In genomic region chr6:108622601-108623335, GRCh38 we compare ENCODE assay signal across 10 cellular contexts.
DNase-seq lines count a peak whose midpoint lies in the region; ATAC-seq and TF ChIP-seq lines count a peak whose summit lies in the region.
"Had no signal": no experiment of that assay in that cellular context is flagged by ENCODE, and none has a peak within 500 bp of the region (broad histone marks: within the 10 kb centered on the region; RNA-seq: fewer than 3 reads in every experiment).

No MANE protein-coding gene starts in this region.

- H3K4me3 ChIP-seq in AG04449 (ENCODE audit: low read depth, low read length) = peak overlapping the region; percentile 38
- no peak overlapping the region for H3K4me3 ChIP-seq in NB4 (ENCODE audit: low read depth, low read length)

- TF ChIP-seq POLR2A in NB4 (IDR thresholded peaks at IDR 0.05; ENCODE audit: extremely low read depth, insufficient read length) = no peak

- no peak for ATAC-seq in GM18907 (IDR thresholded peaks at IDR 0.05; ENCODE audit: unreplicated experiment)
- ATAC-seq in HG03135 (IDR thresholded peaks at IDR 0.05; ENCODE audit: unreplicated experiment) = no peak
- no peak for ATAC-seq in GM21381 (IDR thresholded peaks at IDR 0.05; ENCODE audit: unreplicated experiment)

- DNase-seq in AG04449 (ENCODE audit: low read depth, low spot score) (peak; percentile 87), NB4 (ENCODE audit: low read depth) (peak; percentile 90), dedifferentiated amniotic fluid mesenchymal stem cell (ENCODE audit: extremely low spot score) (peak; percentile 87), mucosa of gallbladder (ENCODE audit: low spot score) (peak; percentile 36), ecto neural progenitor cell (ENCODE audit: low spot score) (no peak)
- DNase-seq: activated B cell treated with CpG ODN at 0.5 μM for 24 hours, Calu3 had no signal

- POLR2A ChIA-PET in AG04449 (lab: Yijun Ruan, JAX) = interaction anchor here (1.6 kb wide), 1 partner anchor 63 kb away, joined by 5 read pairs; the partner anchor contains the start of gene FOXO3

- TF ChIP-seq CTCF in AG04449 (IDR thresholded peaks at IDR 0.05; ENCODE audit: insufficient read depth, low read length, missing control alignments) = peak; percentile 18
- no peak for TF ChIP-seq CTCF in NB4 (IDR thresholded peaks at IDR 0.05; ENCODE audit: low read depth, low read length)

- CTCF ChIA-PET in AG04449 (lab: Yijun Ruan, JAX) = interaction anchor here (0.6 to 1.8 kb wide), 6 partner anchors 10 to 212 kb away, joined by 3 to 6 read pairs (median 3); no protein-coding TSS in a partner anchor
